Comparison of ENCODE assay signal across 8 cellular contexts in the genomic region with DNA sequence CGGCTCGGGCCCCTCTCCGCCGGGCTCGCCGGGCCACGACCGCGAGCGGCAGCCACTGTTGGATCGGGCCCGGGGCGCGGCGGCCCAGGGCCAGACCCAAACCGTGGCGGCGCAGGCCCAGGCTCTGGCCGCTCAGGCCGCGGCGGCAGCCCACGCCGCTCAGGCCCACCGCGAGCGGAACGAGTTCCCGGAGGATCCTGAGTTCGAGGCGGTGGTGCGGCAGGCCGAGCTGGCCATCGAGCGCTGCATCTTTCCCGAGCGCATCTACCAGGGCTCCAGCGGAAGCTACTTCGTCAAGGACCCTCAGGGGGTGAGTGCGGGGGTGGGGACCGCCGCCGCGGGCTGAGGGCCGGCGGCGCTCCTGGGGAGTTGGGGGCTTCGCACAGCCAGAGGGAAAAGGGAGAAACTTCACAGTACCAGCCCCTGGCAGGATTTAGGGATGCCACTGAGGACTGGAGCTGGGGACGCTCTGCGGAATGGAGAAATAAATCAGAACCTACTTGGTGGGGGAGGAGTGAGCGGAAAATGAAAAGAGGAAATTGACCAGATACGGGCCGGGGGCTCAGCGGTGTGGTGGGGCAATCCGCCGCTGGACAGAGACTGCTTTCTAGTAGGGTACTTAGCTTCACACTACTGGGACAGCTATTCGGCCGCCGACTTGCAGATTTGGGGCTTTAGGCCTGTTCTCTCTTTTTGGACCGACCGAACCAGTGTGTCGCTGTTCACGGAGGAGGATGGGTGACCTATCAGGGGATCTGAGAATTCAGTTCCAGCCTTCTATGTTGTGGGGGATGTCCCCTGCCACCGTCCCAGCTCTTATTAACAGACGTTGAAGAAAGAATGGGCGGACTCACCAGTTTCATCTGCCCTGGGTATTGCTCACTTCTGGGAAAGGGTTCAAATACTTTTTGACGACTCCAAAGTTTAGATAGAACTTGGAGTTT. TPM values are rescaled to one million over a fixed set of nuclear protein-coding genes. Genes with fewer than 3 reads are reported as not detected.
A peak's percentile ranks its signal among the peaks of the same experiment; 100 is the strongest.
DNase-seq lines count a peak whose midpoint lies in the region; ATAC-seq and TF ChIP-seq lines count a peak whose summit lies in the region.

No MANE protein-coding gene starts in this region.

- TF ChIP-seq CTCF in fibroblast of villous mesenchyme (IDR thresholded peaks at IDR 0.05; ENCODE audit: insufficient read depth, low read depth, low read length) (no peak), neural cell (IDR thresholded peaks at IDR 0.05; ENCODE audit: poor library complexity, severe bottlenecking) (no peak)

- H3K4me1 ChIP-seq in Karpas-422 (ENCODE audit: low read length): peaks cover 7% of the 10 kb centered on the region

- TF ChIP-seq RAD21 in neural cell (conservative IDR thresholded peaks at IDR 0.05): peak; percentile 35

- no peaks in the 10 kb centered on the region for H3K27me3 ChIP-seq in Karpas-422 (ENCODE audit: low read length)
- no peaks in the 10 kb centered on the region for H3K27me3 ChIP-seq in neural cell (ENCODE audit: insufficient read depth, low read depth, low read length)

- H2AFZ ChIP-seq in Karpas-422 (ENCODE audit: low read length): no peak overlapping the region
- peak overlapping the region; percentile 27 for H2AFZ ChIP-seq in neural cell (ENCODE audit: low read depth, low read length)

- H3K9ac ChIP-seq in Karpas-422 (ENCODE audit: low read length) (peak overlapping the region; percentile 84), neural cell (ENCODE audit: low read length) (peak overlapping the region; percentile 71)

- H3K9me3 ChIP-seq in Karpas-422 (ENCODE audit: low read length) (no peaks in the 10 kb centered on the region), neural cell (ENCODE audit: low read length) (no peaks in the 10 kb centered on the region)

- peaks cover 30% of the 10 kb centered on the region for H3K79me2 ChIP-seq in Karpas-422 (ENCODE audit: low read length)
- peaks cover 18% of the 10 kb centered on the region for H3K79me2 ChIP-seq in neural cell (replicated peaks; ENCODE audit: insufficient read depth, low read length)

- H4K20me1 ChIP-seq in Karpas-422 (ENCODE audit: insufficient read depth, low read depth, low read length): no peaks in the 10 kb centered on the region; the same call in 1 of the 2 replicates
- H4K20me1 ChIP-seq in neural cell (ENCODE audit: insufficient read depth): no peaks in the 10 kb centered on the region

- no peaks in the 10 kb centered on the region for H3F3A ChIP-seq in neural cell (ENCODE audit: insufficient read depth, low read length, poor library complexity, severe bottlenecking)

- H3K27ac ChIP-seq in Karpas-422 (ENCODE audit: low read length) (0 out of 2 replicates have a peak overlapping the region, but pooled peaks have one; percentile 37), neural cell (ENCODE audit: low read length) (peak overlapping the region; percentile 42)

- H3K4me3 ChIP-seq in Karpas-422 (ENCODE audit: low read length): peak overlapping the region; percentile 88
- H3K4me3 ChIP-seq in fibroblast of villous mesenchyme (ENCODE audit: low read depth, low read length): peak overlapping the region; percentile 92
- peak overlapping the region; percentile 96 for H3K4me3 ChIP-seq in neural cell (ENCODE audit: low read length)

- no peak for TF ChIP-seq EP300 in neural cell (conservative IDR thresholded peaks at IDR 0.05; ENCODE audit: poor library complexity, severe bottlenecking)

- peak; percentile 34 for ATAC-seq in GM21717 (IDR thresholded peaks at IDR 0.05; ENCODE audit: unreplicated experiment)

- DNase-seq in EH (ENCODE audit: low read depth) (peak; percentile 67), Karpas-422 (peak; percentile 54), fibroblast of villous mesenchyme (ENCODE audit: low read depth) (peak; percentile 48), SW 1271 (lab: John Stamatoyannopoulos, UW) (no peak), COR-L47 (lab: John Stamatoyannopoulos, UW) (no peak)
- DNase-seq in activated CD8-positive, alpha-beta memory T cell treated with anti-CD3 and anti-CD28 coated beads, Interleukin-2, amount 50 U/mL, for 48 hours: peak; percentile 65

- no peaks in the 10 kb centered on the region for H3K9me2 ChIP-seq in Karpas-422 (replicated peaks; ENCODE audit: insufficient read depth, low read length)
- H3K9me2 ChIP-seq in neural cell (ENCODE audit: insufficient read depth, low read length): no peaks in the 10 kb centered on the region

- H3K4me2 ChIP-seq in Karpas-422 (ENCODE audit: low read depth, low read length, poor library complexity, severe bottlenecking) (peak overlapping the region; percentile 75), neural cell (ENCODE audit: low read length) (peak overlapping the region; percentile 67)

- H3K36me3 ChIP-seq in Karpas-422 (ENCODE audit: insufficient read depth, low read length) (no peaks in the 10 kb centered on the region), neural cell (ENCODE audit: insufficient read depth, low read length) (no peaks in the 10 kb centered on the region)

TF ChIP-seq in neural cell, 6 proteins besides CTCF, POLR2A, EP300 and RAD21:
- TF ChIP-seq MXI1 (conservative IDR thresholded peaks at IDR 0.05; ENCODE audit: poor library complexity, severe bottlenecking) (peak; percentile 78), SMC3 (conservative IDR thresholded peaks at IDR 0.05; ENCODE audit: poor library complexity) (peak; percentile 33)
- TF ChIP-seq, protein P1, sequence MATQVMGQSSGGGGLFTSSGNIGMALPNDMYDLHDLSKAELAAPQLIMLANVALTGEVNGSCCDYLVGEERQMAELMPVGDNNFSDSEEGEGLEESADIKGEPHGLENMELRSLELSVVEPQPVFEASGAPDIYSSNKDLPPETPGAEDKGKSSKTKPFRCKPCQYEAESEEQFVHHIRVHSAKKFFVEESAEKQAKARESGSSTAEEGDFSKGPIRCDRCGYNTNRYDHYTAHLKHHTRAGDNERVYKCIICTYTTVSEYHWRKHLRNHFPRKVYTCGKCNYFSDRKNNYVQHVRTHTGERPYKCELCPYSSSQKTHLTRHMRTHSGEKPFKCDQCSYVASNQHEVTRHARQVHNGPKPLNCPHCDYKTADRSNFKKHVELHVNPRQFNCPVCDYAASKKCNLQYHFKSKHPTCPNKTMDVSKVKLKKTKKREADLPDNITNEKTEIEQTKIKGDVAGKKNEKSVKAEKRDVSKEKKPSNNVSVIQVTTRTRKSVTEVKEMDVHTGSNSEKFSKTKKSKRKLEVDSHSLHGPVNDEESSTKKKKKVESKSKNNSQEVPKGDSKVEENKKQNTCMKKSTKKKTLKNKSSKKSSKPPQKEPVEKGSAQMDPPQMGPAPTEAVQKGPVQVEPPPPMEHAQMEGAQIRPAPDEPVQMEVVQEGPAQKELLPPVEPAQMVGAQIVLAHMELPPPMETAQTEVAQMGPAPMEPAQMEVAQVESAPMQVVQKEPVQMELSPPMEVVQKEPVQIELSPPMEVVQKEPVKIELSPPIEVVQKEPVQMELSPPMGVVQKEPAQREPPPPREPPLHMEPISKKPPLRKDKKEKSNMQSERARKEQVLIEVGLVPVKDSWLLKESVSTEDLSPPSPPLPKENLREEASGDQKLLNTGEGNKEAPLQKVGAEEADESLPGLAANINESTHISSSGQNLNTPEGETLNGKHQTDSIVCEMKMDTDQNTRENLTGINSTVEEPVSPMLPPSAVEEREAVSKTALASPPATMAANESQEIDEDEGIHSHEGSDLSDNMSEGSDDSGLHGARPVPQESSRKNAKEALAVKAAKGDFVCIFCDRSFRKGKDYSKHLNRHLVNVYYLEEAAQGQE (IDR thresholded peaks at IDR 0.05; ENCODE audit: borderline replicate concordance): no peak
TF ChIP-seq in neural cell: peak in this region for 2.

RNA-seq across cellular contexts. Expression of a gene that starts 0.7 kb away (rescaled TPM):
- total RNA-seq in Karpas-422 (2014; rRNA removed; shearing (Covaris generic); ENCODE audit: low replicate concordance): 4.4 and 8.3 TPM in 2 replicates
- 22.5 and 25.0 TPM in 2 replicates for total RNA-seq in fibroblast of villous mesenchyme
- 14.4 and 17.8 TPM in 2 replicates for polyA plus RNA-seq in neural cell
- polyA minus RNA-seq in neural cell: 18.2 and 19.7 TPM in 2 replicates

RNA-seq across cellular contexts. Expression of a gene that starts 7.8 kb away (rescaled TPM):
- not detected in 2 replicates for total RNA-seq in Karpas-422 (2014; rRNA removed; shearing (Covaris generic); ENCODE audit: low replicate concordance)
- total RNA-seq in fibroblast of villous mesenchyme: 4.2 and 5.6 TPM in 2 replicates
- 64.7 and 81.3 TPM in 2 replicates for polyA plus RNA-seq in neural cell
- polyA minus RNA-seq in neural cell: 35.3 and 43.2 TPM in 2 replicates

RNA-seq across cellular contexts. Expression of a gene that starts 45.9 kb away (rescaled TPM):
- not detected in 2 replicates for total RNA-seq in Karpas-422 (2014; rRNA removed; shearing (Covaris generic); ENCODE audit: low replicate concordance)
- 12.5 and 19.6 TPM in 2 replicates for total RNA-seq in fibroblast of villous mesenchyme
- 0.94 and 1.3 TPM in 2 replicates for polyA plus RNA-seq in neural cell
- polyA minus RNA-seq in neural cell: 1.5 and 2.5 TPM in 2 replicates

RNA-seq across cellular contexts. Expression of a gene that starts 51.6 kb away (rescaled TPM):
- total RNA-seq in Karpas-422 (2014; rRNA removed; shearing (Covaris generic); ENCODE audit: low replicate concordance): not detected in 2 replicates
- total RNA-seq in fibroblast of villous mesenchyme: not detected in 2 replicates
- not detected in 2 replicates for polyA plus RNA-seq in neural cell
- not detected in 2 replicates for polyA minus RNA-seq in neural cell

RNA-seq across cellular contexts. Expression of a gene that starts 57.0 kb away (rescaled TPM):
- total RNA-seq in Karpas-422 (2014; rRNA removed; shearing (Covaris generic); ENCODE audit: low replicate concordance): 0.79 TPM in 1 of 2 replicates, not detected in the other
- total RNA-seq in fibroblast of villous mesenchyme: 0.32 and 0.86 TPM in 2 replicates
- polyA plus RNA-seq in neural cell: not detected in 2 replicates
- polyA minus RNA-seq in neural cell: not detected in 2 replicates

Comparison
In these comparisons a context has a peak if more than half of its experiments do, and no peak if none do; other contexts are left out.
1. DNase-seq: peak in EH (single experiment), Karpas-422 (single experiment), activated CD8-positive, alpha-beta memory T cell treated with anti-CD3 and anti-CD28 coated beads, Interleukin-2, amount 50 U/mL, for 48 hours (single experiment) and fibroblast of villous mesenchyme (single experiment); none in SW 1271 (0 of 2) and COR-L47 (single experiment).
2. RNA of a gene that starts 45.9 kb away (total RNA-seq): 12.5 to 19.6 TPM in fibroblast of villous mesenchyme; not detected in Karpas-422; every median in the first group is over 10 times any median in the second.
3. Peak in every context shown above with its lines, with median percentiles within 50 percentile points of each other: H3K4me3 ChIP-seq.